ENCODE assay signal across 24 cellular contexts in genomic region chr1:165467706-165468105, GRCh38. TPM values are rescaled to one million over a fixed set of nuclear protein-coding genes. Genes with fewer than 3 reads are reported as not detected.
"Had no signal": no experiment of that assay in that cellular context is flagged by ENCODE, and none has a peak within 500 bp of the region (broad histone marks: within the 10 kb centered on the region; RNA-seq: fewer than 3 reads in every experiment).

No MANE protein-coding gene starts in this region.

- H3K4me1 ChIP-seq: lower lobe of right lung, psoas muscle, right atrium auricular region, testis, uterus had no signal

- H3K4me3 Mint-ChIP-seq: activated B cell treated with CpG ODN at 0.5 μM for 24 hours; activated naive CD8-positive, alpha-beta T cell treated with anti-CD3 and anti-CD28 coated beads for 36 hours; central memory CD8-positive, alpha-beta T cell; naive thymus-derived CD4-positive, alpha-beta T cell; stimulated activated effector memory CD8-positive, alpha-beta T cell treated with anti-CD3 and anti-CD28 coated beads, Interleukin-12 subunit alpha, Interleukin-12 subunit beta, amount 100 ng/mL, for 72 hours had no signal

- H3K4me3 ChIP-seq: lower lobe of right lung, psoas muscle, right atrium auricular region, skin epidermis, testis, uterus had no signal

- H3K9me3 Mint-ChIP-seq: activated B cell treated with CpG ODN at 0.5 μM for 24 hours; activated naive CD8-positive, alpha-beta T cell treated with anti-CD3 and anti-CD28 coated beads for 36 hours; central memory CD8-positive, alpha-beta T cell; stimulated activated effector memory CD8-positive, alpha-beta T cell treated with anti-CD3 and anti-CD28 coated beads, Interleukin-12 subunit alpha, Interleukin-12 subunit beta, amount 100 ng/mL, for 72 hours had no signal

- H3K27me3 ChIP-seq: right atrium auricular region, testis, uterus had no signal

- H3K27ac Mint-ChIP-seq: activated B cell treated with CpG ODN at 0.5 μM for 24 hours; activated naive CD8-positive, alpha-beta T cell treated with anti-CD3 and anti-CD28 coated beads for 36 hours; naive thymus-derived CD4-positive, alpha-beta T cell; stimulated activated effector memory CD8-positive, alpha-beta T cell treated with anti-CD3 and anti-CD28 coated beads, Interleukin-12 subunit alpha, Interleukin-12 subunit beta, amount 100 ng/mL, for 72 hours had no signal

- ATAC-seq: esophagus mucosa; lower lobe of right lung; naive thymus-derived CD4-positive, alpha-beta T cell; psoas muscle; stimulated activated effector memory CD8-positive, alpha-beta T cell treated with anti-CD3 and anti-CD28 coated beads, Interleukin-12 subunit alpha, Interleukin-12 subunit beta, amount 100 ng/mL, for 72 hours had no signal

- H3K4me1 Mint-ChIP-seq: activated B cell treated with CpG ODN at 0.5 μM for 24 hours; activated naive CD8-positive, alpha-beta T cell treated with anti-CD3 and anti-CD28 coated beads for 36 hours; central memory CD8-positive, alpha-beta T cell; naive thymus-derived CD4-positive, alpha-beta T cell; stimulated activated effector memory CD8-positive, alpha-beta T cell treated with anti-CD3 and anti-CD28 coated beads, Interleukin-12 subunit alpha, Interleukin-12 subunit beta, amount 100 ng/mL, for 72 hours had no signal

- H3K36me3 Mint-ChIP-seq: activated naive CD8-positive, alpha-beta T cell treated with anti-CD3 and anti-CD28 coated beads for 36 hours; naive thymus-derived CD4-positive, alpha-beta T cell; stimulated activated effector memory CD8-positive, alpha-beta T cell treated with anti-CD3 and anti-CD28 coated beads, Interleukin-12 subunit alpha, Interleukin-12 subunit beta, amount 100 ng/mL, for 72 hours had no signal

- DNase-seq: activated B cell treated with CpG ODN at 0.5 μM for 24 hours; activated CD4-positive, alpha-beta T cell treated with anti-CD3 and anti-CD28 coated beads for 4 hours; activated CD4-positive, alpha-beta T cell treated with anti-CD3 and anti-CD28 coated beads, Interleukin-2, amount 50 U/mL, for 48 hours; activated naive CD4-positive, alpha-beta T cell treated with Interleukin-2 at 50 U/mL for 16 hours; activated naive CD8-positive, alpha-beta T cell treated with anti-CD3 and anti-CD28 coated beads for 36 hours; activated T-cell treated with anti-CD3 and anti-CD28 coated beads, Interleukin-2, amount 50 U/mL, for 48 hours; effector memory CD4-positive, alpha-beta T cell; lower lobe of right lung; naive thymus-derived CD4-positive, alpha-beta T cell; psoas muscle; stimulated activated CD4-positive, alpha-beta T cell treated with anti-CD3 and anti-CD28 coated beads, Interleukin-1b, Interleukin-23, amount 100 ng/mL, for 48 hours; T-helper 1 cell; testis; trophoblast cell; uterus had no signal

- H3K27ac ChIP-seq: lower lobe of right lung, psoas muscle, right atrium auricular region, testis, uterus had no signal

- H3K36me3 ChIP-seq: lower lobe of right lung, right atrium auricular region, uterus had no signal

RNA-seq across cellular contexts. Expression of gene RXRG, which starts 22.8 kb away (rescaled TPM):
- total RNA-seq: activated B cell treated with CpG ODN at 0.5 μM for 24 hours; activated CD8-positive, alpha-beta memory T cell treated with anti-CD3 and anti-CD28 coated beads for 36 hours; astrocyte; dermis microvascular lymphatic vessel endothelial cell; naive thymus-derived CD4-positive, alpha-beta T cell; osteocyte had no signal
- polyA plus RNA-seq: naive thymus-derived CD4-positive, alpha-beta T cell had no signal
